In the genomic region with DNA sequence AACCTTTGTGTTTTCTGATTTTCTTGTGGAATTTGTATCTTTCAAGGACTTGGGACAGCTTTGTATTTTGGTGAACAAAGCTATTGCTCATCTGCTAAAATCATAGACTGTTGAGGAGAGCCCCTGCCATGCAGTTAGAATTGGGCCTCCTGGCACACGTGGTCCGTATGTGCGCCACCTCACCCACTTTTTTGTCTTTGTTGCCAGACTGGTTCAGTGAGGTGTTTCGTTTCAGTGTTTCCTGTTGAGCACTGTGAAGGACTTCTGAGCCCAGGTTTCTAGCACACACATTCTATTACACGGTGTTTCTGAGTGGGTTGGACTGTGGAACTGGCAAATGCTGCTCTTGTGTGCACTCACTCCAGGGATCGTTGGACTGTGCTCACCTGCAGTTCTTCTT, we compare ENCODE assay signal across 16 cellular contexts. TPM values are rescaled to one million over a fixed set of nuclear protein-coding genes. Genes with fewer than 3 reads are reported as not detected.
A peak's percentile ranks its signal among the peaks of the same experiment; 100 is the strongest.
DNase-seq lines count a peak whose midpoint lies in the region; ATAC-seq and TF ChIP-seq lines count a peak whose summit lies in the region.
"Had no signal": no experiment of that assay in that cellular context is flagged by ENCODE, and none has a peak within 500 bp of the region (broad histone marks: within the 10 kb centered on the region; RNA-seq: fewer than 3 reads in every experiment).

No MANE protein-coding gene starts in this region.

- H3K27ac ChIP-seq in WERI-Rb-1: peak overlapping the region; percentile 43
- peak overlapping the region; percentile 31 for H3K27ac ChIP-seq in lower lobe of right lung
- no peak overlapping the region for H3K27ac ChIP-seq in upper lobe of right lung

- H3K27me3 ChIP-seq in WERI-Rb-1 (ENCODE audit: insufficient read depth, low read depth, severe bottlenecking) (no peaks in the 10 kb centered on the region), lower lobe of right lung (ENCODE audit: low read depth) (no peaks in the 10 kb centered on the region), upper lobe of right lung (no peaks in the 10 kb centered on the region)
- H3K27me3 ChIP-seq: heart left ventricle had no signal

- peaks cover 40% of the 10 kb centered on the region for H3K4me1 ChIP-seq in lower lobe of right lung
- H3K4me1 ChIP-seq in upper lobe of right lung: peaks cover 36% of the 10 kb centered on the region

- H3K27me3 Mint-ChIP-seq in activated T-helper 17 cell treated with anti-CD3 and anti-CD28 coated beads, Interleukin-2, amount 50 U/mL, for 72 hours: peaks cover 16% of the 10 kb centered on the region

- no peaks in the 10 kb centered on the region for H3K4me1 Mint-ChIP-seq in activated T-helper 17 cell treated with anti-CD3 and anti-CD28 coated beads, Interleukin-2, amount 50 U/mL, for 72 hours
- H3K4me1 Mint-ChIP-seq: memory B cell had no signal

- DNase-seq in LNCaP clone FGC (ENCODE audit: low read depth) (peak; percentile 73), WERI-Rb-1 (no peak), lower lobe of right lung (no peak), upper lobe of right lung (no peak), inferior parietal cortex (ENCODE audit: extremely low spot score) (no peak), DMS 273 treated with DMSO at 0.1 percent for 48 hours (lab: John Stamatoyannopoulos, UW) (no peak)
- DNase-seq: activated CD4-positive, alpha-beta T cell treated with anti-CD3 and anti-CD28 coated beads for 48 hours; COR-L47; endodermal cell; NCI-H1436; SW 1271 had no signal

- ATAC-seq in lower lobe of right lung (peak; percentile 87), upper lobe of right lung (peak; percentile 89)
- no peak for ATAC-seq in activated T-helper 17 cell treated with anti-CD3 and anti-CD28 coated beads, Interleukin-2, amount 50 U/mL, for 72 hours (replicated peaks)

- TF ChIP-seq CTCF in LNCaP clone FGC (IDR thresholded peaks at IDR 0.05; ENCODE audit: control insufficient read depth, extremely low read depth, insufficient read depth) (no peak), WERI-Rb-1 (IDR thresholded peaks at IDR 0.05; ENCODE audit: low read depth, low read length) (no peak), lower lobe of right lung (IDR thresholded peaks at IDR 0.05) (no peak), upper lobe of right lung (IDR thresholded peaks at IDR 0.05) (no peak)

- peaks cover 73% of the 10 kb centered on the region for H3K36me3 ChIP-seq in WERI-Rb-1
- peaks cover 11% of the 10 kb centered on the region for H3K36me3 ChIP-seq in lower lobe of right lung
- H3K36me3 ChIP-seq in upper lobe of right lung: no peaks in the 10 kb centered on the region

- H3K36me3 Mint-ChIP-seq in activated T-helper 17 cell treated with anti-CD3 and anti-CD28 coated beads, Interleukin-2, amount 50 U/mL, for 72 hours (ENCODE audit: low read depth): no peaks in the 10 kb centered on the region
- H3K36me3 Mint-ChIP-seq: memory B cell had no signal

- H3K27ac Mint-ChIP-seq in activated T-helper 17 cell treated with anti-CD3 and anti-CD28 coated beads, Interleukin-2, amount 50 U/mL, for 72 hours: no peak overlapping the region
- H3K27ac Mint-ChIP-seq: activated T-helper 1 cell treated with anti-CD3 and anti-CD28 coated beads, Interleukin-12 subunit alpha, Interleukin-12 subunit beta, Interleukin-2, Interleukin-4 antibody, amounts not matched to agents 30 ng/mL and 10 ng/mL and 1 ng/mL, durations not matched to agents 14 hours and 24 hours and 36 hours; endodermal cell; memory B cell had no signal

- H3K4me3 ChIP-seq in LNCaP clone FGC (ENCODE audit: low read depth, low read length) (0 out of 2 replicates have a peak overlapping the region, but pooled peaks have one; percentile 4), WERI-Rb-1 (ENCODE audit: low read depth, low read length) (no peak overlapping the region), lower lobe of right lung (no peak overlapping the region), upper lobe of right lung (no peak overlapping the region)
- H3K4me3 ChIP-seq: heart left ventricle had no signal

- intact Hi-C loops in lower lobe of right lung (cut with DNase I): no loop called here
- intact Hi-C loops in upper lobe of right lung (cut with DNase I): no loop called here

- H3K9me3 ChIP-seq in WERI-Rb-1 (ENCODE audit: severe bottlenecking) (peaks cover 11% of the 10 kb centered on the region), lower lobe of right lung (no peaks in the 10 kb centered on the region), upper lobe of right lung (no peaks in the 10 kb centered on the region)
- H3K9me3 ChIP-seq: heart left ventricle had no signal

- no peaks in the 10 kb centered on the region for H3K9me3 Mint-ChIP-seq in activated T-helper 17 cell treated with anti-CD3 and anti-CD28 coated beads, Interleukin-2, amount 50 U/mL, for 72 hours
- H3K9me3 Mint-ChIP-seq: activated T-helper 1 cell treated with anti-CD3 and anti-CD28 coated beads, Interleukin-12 subunit alpha, Interleukin-12 subunit beta, Interleukin-2, Interleukin-4 antibody, amounts not matched to agents 30 ng/mL and 10 ng/mL and 1 ng/mL, durations not matched to agents 14 hours and 24 hours and 36 hours had no signal

- H3K4me3 Mint-ChIP-seq in activated T-helper 17 cell treated with anti-CD3 and anti-CD28 coated beads, Interleukin-2, amount 50 U/mL, for 72 hours: no peak overlapping the region
- H3K4me3 Mint-ChIP-seq: activated T-helper 1 cell treated with anti-CD3 and anti-CD28 coated beads, Interleukin-12 subunit alpha, Interleukin-12 subunit beta, Interleukin-2, Interleukin-4 antibody, amounts not matched to agents 30 ng/mL and 10 ng/mL and 1 ng/mL, durations not matched to agents 14 hours and 24 hours and 36 hours; endodermal cell; memory B cell had no signal

RNA-seq across cellular contexts. Expression of gene RNF113B, which starts 37.6 kb away (rescaled TPM):
- total RNA-seq in lower lobe of right lung (not detected), upper lobe of right lung (not detected)
- total RNA-seq in activated T-helper 17 cell treated with anti-CD3 and anti-CD28 coated beads, Interleukin-2, amount 50 U/mL, for 72 hours: not detected
- total RNA-seq: activated T-helper 1 cell treated with anti-CD3 and anti-CD28 coated beads, Interleukin-12 subunit alpha, Interleukin-12 subunit beta, Interleukin-2, Interleukin-4 antibody, amounts not matched to agents 30 ng/mL and 10 ng/mL and 1 ng/mL, durations not matched to agents 14 hours and 24 hours and 36 hours; endodermal cell; H1; heart left ventricle had no signal
